11 cellular contexts compared by ENCODE assay signal in the genomic region with DNA sequence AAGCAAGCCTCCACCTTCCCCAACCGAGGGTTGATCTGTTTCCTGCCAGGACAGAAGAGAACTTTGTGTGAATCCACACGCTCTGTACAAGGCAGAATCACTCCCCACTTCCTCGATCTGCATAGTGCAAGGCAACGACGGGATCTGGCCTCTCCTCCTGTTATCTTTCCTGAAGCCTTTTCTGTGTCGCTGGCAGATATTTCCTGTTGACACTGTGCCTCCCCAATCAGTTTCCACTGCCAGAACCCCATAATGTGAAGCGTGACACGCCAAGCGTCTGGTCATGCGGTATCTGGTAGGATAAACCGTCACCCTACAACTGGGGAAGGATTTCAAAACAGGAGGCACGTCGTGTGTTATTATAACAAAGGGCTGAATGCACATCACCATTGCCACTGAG. TPM values are rescaled to one million over a fixed set of nuclear protein-coding genes. Genes with fewer than 3 reads are reported as not detected.
DNase-seq lines count a peak whose midpoint lies in the region; ATAC-seq, FAIRE-seq and TF ChIP-seq lines count a peak whose summit lies in the region.
"Had no signal": no experiment of that assay in that cellular context is flagged by ENCODE, and none has a peak within 500 bp of the region (broad histone marks: within the 10 kb centered on the region; RNA-seq: fewer than 3 reads in every experiment).

No MANE protein-coding gene starts in this region.

- peak; percentile 61 to 78 (median 74) for ATAC-seq in right lobe of liver
- no peak for ATAC-seq in CD4-positive, alpha-beta T cell (ENCODE audit: poor library complexity)

- H3K36me3 Mint-ChIP-seq in CD4-positive, alpha-beta T cell (ENCODE audit: low read depth) = no peaks in the 10 kb centered on the region

- DNase-seq in OCI-M1 (lab: John Stamatoyannopoulos, UW) = peak; percentile 91
- no peak for DNase-seq in H1 (ENCODE audit: low read depth in 1 of 2, low spot score in 2 of 2)
- DNase-seq in right lobe of liver = peak in 1 of 3 donors; percentile 27
- no peak for DNase-seq in AG20443 (ENCODE audit: low spot score)
- DNase-seq in NCI-H524 (lab: John Stamatoyannopoulos, UW) = no peak
- DNase-seq in NCI-H446 treated with DMSO at 0.1 percent for 48 hours (lab: John Stamatoyannopoulos, UW) = no peak
- DNase-seq in CD4-positive, alpha-beta T cell = no peak
- DNase-seq: stimulated activated CD4-positive, alpha-beta T cell treated with anti-CD3 and anti-CD28 coated beads, Interleukin-4, amount 100 ng/mL, for 1 hour had no signal

- H3K9me3 Mint-ChIP-seq in CD4-positive, alpha-beta T cell = no peaks in the 10 kb centered on the region

- no peak overlapping the region for H4K5ac ChIP-seq in H1 (ENCODE audit: insufficient read length, low read depth, low read length)

- peaks cover 0 to 2% of the 10 kb centered on the region in 2 experiments for H4K20me1 ChIP-seq in H1 (replicated peaks in 1 of 2; ENCODE audit: control insufficient read depth in 1 of 2, insufficient read depth in 2 of 2, low read length in 2 of 2)

- no peak overlapping the region for H2BK15ac ChIP-seq in H1 (ENCODE audit: low read length)

- 0 out of 2 replicates have a peak overlapping the region, but pooled peaks have one; percentile 37 for H2BK5ac ChIP-seq in H1 (ENCODE audit: low read depth, low read length)

- WGBS in H1 (ENCODE audit: extremely low coverage in 1 of 2, insufficient coverage in 1 of 2, insufficient read length in 1 of 2, insufficient replicate concordance in 2 of 2, low coverage in 1 of 2, low lambda C conversion rate in 2 of 2, missing lambda C conversion rate in 1 of 2), 2 experiments = 83% methylated on average over 13 of the region's 13 CpGs; no CpG with 5 or more reads in 1 of the 2 experiments
- 48% methylated on average over 13 of the region's 13 CpGs for WGBS in right lobe of liver (ENCODE audit: insufficient coverage, low coverage, low lambda C conversion rate, missing lambda C conversion rate)

- H3K9me3 ChIP-seq in H1 (ENCODE audit: insufficient read depth in 2 of 2, low read depth in 1 of 2, low read length in 1 of 2) (no peaks in the 10 kb centered on the region), right lobe of liver (no peaks in the 10 kb centered on the region), skeletal muscle satellite cell (replicated peaks; ENCODE audit: low read length) (no peaks in the 10 kb centered on the region)
- no peaks in the 10 kb centered on the region for H3K9me3 ChIP-seq in CD4-positive, alpha-beta T cell (ENCODE audit: control insufficient read depth, low read length)
- H3K9me3 ChIP-seq: upper lobe of left lung had no signal

- H3K27ac ChIP-seq in H1 (ENCODE audit: low read depth, low read length) (no peak overlapping the region), right lobe of liver (peak overlapping the region; percentile 16 to 33 (median 16))
- H3K27ac ChIP-seq in CD4-positive, alpha-beta T cell (ENCODE audit: low read depth, low read length) = no peak overlapping the region

- peak overlapping the region; percentile 45; the same call in 1 of the 2 replicates for H4K8ac ChIP-seq in H1 (ENCODE audit: extremely low read depth, insufficient read depth, low read length)

- H3K56ac ChIP-seq in H1 (replicated peaks; ENCODE audit: insufficient read length, low read depth, low read length) = no peak overlapping the region

- H3K14ac ChIP-seq in H1 (ENCODE audit: insufficient read length) = no peak overlapping the region

- POLR2A ChIA-PET in H1 (lab: Charles Lee; ENCODE audit: partially characterized antibody) = no interaction called here
- POLR2A ChIA-PET in CD4-positive, alpha-beta T cell (lab: Charles Lee) = no interaction called here

- 0 out of 4 replicates have a peak, but pooled peaks cover 0 to 2% of the 10 kb centered on the region in 2 experiments for H3K79me2 ChIP-seq in H1 (ENCODE audit: control insufficient read depth in 1 of 2, insufficient read depth in 2 of 2, low read length in 2 of 2)

- H2AK5ac ChIP-seq in H1 (ENCODE audit: low read depth, low read length) = no peak overlapping the region

- no peak overlapping the region for H3K4ac ChIP-seq in H1 (replicated peaks; ENCODE audit: insufficient read length, low read depth, low read length)

- no peak for FAIRE-seq in H1 (lab: Jason Lieb, UNC)
- FAIRE-seq: keratinocyte had no signal

- H3K18ac ChIP-seq in H1 (ENCODE audit: extremely low read depth, low read length) = no peak overlapping the region

- H3K27me3 Mint-ChIP-seq in CD4-positive, alpha-beta T cell = no peaks in the 10 kb centered on the region

- intact Hi-C loops in right lobe of liver (cut with DNase I) = no loop called here
- intact Hi-C loops in CD4-positive, alpha-beta T cell (cut with DNase I, micrococcal nuclease) = no loop called here

- H2BK20ac ChIP-seq in H1 (ENCODE audit: low read length) = no peak overlapping the region

- no peak overlapping the region for H2BK120ac ChIP-seq in H1 (replicated peaks; ENCODE audit: low read depth, low read length)

- H3K4me1 Mint-ChIP-seq in CD4-positive, alpha-beta T cell (ENCODE audit: low read depth) = peaks cover 7% of the 10 kb centered on the region

- no peak overlapping the region for H3K4me3 Mint-ChIP-seq in CD4-positive, alpha-beta T cell

- TF ChIP-seq POLR2A in H1 (IDR thresholded peaks at IDR 0.05; ENCODE audit: control extremely low read depth in 1 of 2, low read depth in 2 of 2, low read length in 2 of 2) (no peak), right lobe of liver (IDR thresholded peaks at IDR 0.05) (no peak)

- no peak for TF ChIP-seq RAD21 in H1 (IDR thresholded peaks at IDR 0.05 in 1 of 2, conservative IDR thresholded peaks at IDR 0.05 in 1 of 2; ENCODE audit: low read depth in 2 of 2, low read length in 2 of 2)

- H3K4me2 ChIP-seq in H1 (ENCODE audit: insufficient read depth in 1 of 2, low read depth in 2 of 2, low read length in 2 of 2) (no peak overlapping the region), skeletal muscle satellite cell (ENCODE audit: low read length) (peak overlapping the region; percentile 70)

- H3K4me3 ChIP-seq in H1 (ENCODE audit: extremely low read depth in 1 of 4, insufficient read depth in 2 of 4, low read depth in 3 of 4, low read length in 4 of 4) (no peak overlapping the region), right lobe of liver (no peak overlapping the region), skeletal muscle satellite cell (ENCODE audit: low read length) (peak overlapping the region; percentile 30)
- H3K4me3 ChIP-seq: upper lobe of left lung had no signal

- H3K79me1 ChIP-seq in H1 (ENCODE audit: low read depth, low read length) = peaks cover 4% of the 10 kb centered on the region

- no peak overlapping the region for H2BK12ac ChIP-seq in H1 (ENCODE audit: low read depth, low read length)

- no peak for TF ChIP-seq EP300 in H1 (IDR thresholded peaks at IDR 0.05; ENCODE audit: borderline replicate concordance in 1 of 2, low read depth in 2 of 2, low read length in 2 of 2)

- no peak for TF ChIP-seq CTCF in H1 (IDR thresholded peaks at IDR 0.05; ENCODE audit: control extremely low read depth in 1 of 3, insufficient read depth in 1 of 3, low read depth in 1 of 3, low read length in 3 of 3)
- no peak for TF ChIP-seq CTCF in right lobe of liver (IDR thresholded peaks at IDR 0.05)
- no peak for TF ChIP-seq CTCF in CD4-positive, alpha-beta T cell (IDR thresholded peaks at IDR 0.05)

- H2AFZ ChIP-seq in H1 (ENCODE audit: low read length) = no peak overlapping the region

- no peak overlapping the region for H3K27ac Mint-ChIP-seq in CD4-positive, alpha-beta T cell

- CTCF ChIA-PET in H1 (lab: Charles Lee; ENCODE audit: partially characterized antibody) = no interaction called here
- CTCF ChIA-PET in CD4-positive, alpha-beta T cell (lab: Charles Lee) = no interaction called here

- H3K27me3 ChIP-seq in H1 (replicated peaks in 1 of 4; ENCODE audit: control insufficient read depth in 3 of 4, extremely low read depth in 1 of 4, insufficient read depth in 3 of 4, low read length in 3 of 4) = no peaks in the 10 kb centered on the region
- H3K27me3 ChIP-seq in right lobe of liver = no peaks in the 10 kb centered on the region
- H3K27me3 ChIP-seq in skeletal muscle satellite cell (ENCODE audit: control insufficient read depth, insufficient read depth, low read length) = no peaks in the 10 kb centered on the region
- no peaks in the 10 kb centered on the region for H3K27me3 ChIP-seq in CD4-positive, alpha-beta T cell (ENCODE audit: control insufficient read depth, insufficient read depth, low read length)
- H3K27me3 ChIP-seq: upper lobe of left lung had no signal

- H3K9ac ChIP-seq in H1 (replicated peaks in 1 of 4; ENCODE audit: extremely low read depth in 1 of 4, low read depth in 3 of 4, low read length in 3 of 4) = no peak overlapping the region
- peak overlapping the region; percentile 38 for H3K9ac ChIP-seq in skeletal muscle satellite cell (ENCODE audit: low read depth, low read length)

- H4K91ac ChIP-seq in H1 (replicated peaks; ENCODE audit: insufficient read length, low read length) = no peak overlapping the region

- H3K23me2 ChIP-seq in H1 (ENCODE audit: low read depth, low read length) = no peaks in the 10 kb centered on the region

- H3K23ac ChIP-seq in H1 (ENCODE audit: insufficient read length) = no peak overlapping the region

- H3K36me3 ChIP-seq in H1 (ENCODE audit: control insufficient read depth in 2 of 4, insufficient read depth in 4 of 4, low read length in 3 of 4) (no peaks in the 10 kb centered on the region), right lobe of liver (no peaks in the 10 kb centered on the region), skeletal muscle satellite cell (ENCODE audit: insufficient read depth, low read length) (no peaks in the 10 kb centered on the region)
- H3K36me3 ChIP-seq: upper lobe of left lung had no signal

- H3K4me1 ChIP-seq in H1 (replicated peaks in 1 of 4; ENCODE audit: control insufficient read depth in 3 of 4, insufficient read depth in 4 of 4, low read length in 3 of 4) (peaks cover 5 to 22% (median 14%) of the 10 kb centered on the region in 4 experiments; a peak in 6 of 7 replicates), right lobe of liver (peaks cover 0 to 10% (median 3%) of the 10 kb centered on the region in 4 donors), skeletal muscle satellite cell (ENCODE audit: control insufficient read depth, insufficient read depth, low read length) (peaks cover 16% of the 10 kb centered on the region)

TF ChIP-seq in H1, 55 proteins besides CTCF, POLR2A, EP300 and RAD21 (continues in another document):
- no peak for TF ChIP-seq PHF8 (conservative IDR thresholded peaks at IDR 0.05; ENCODE audit: low read depth, low read length)

RNA-seq across cellular contexts. Expression of a gene that starts 57.2 kb away (rescaled TPM):
- total RNA-seq in H1 (2021; fragmentation: NEBNext Ultra II Directional; extraction: Animal tissue kit (Norgen Biotek cat#: 25700)) = 40.3 and 42.1 TPM in 2 replicates
- polyA plus RNA-seq in H1 (2011; rRNA removed) = 26.6 and 28.0 TPM in 2 replicates
- polyA plus RNA-seq in H1 (2011; cell fraction: cytosol; rRNA removed) = 25.2 TPM
- 26.1 TPM for polyA plus RNA-seq in H1 (2011; cell fraction: nucleus; rRNA removed)
- 28.1 to 33.1 TPM (median 32.9 TPM) in 4 replicates for polyA plus RNA-seq in H1 (2012, experiment 1 of 2)
- polyA plus RNA-seq in H1 (2012, experiment 2 of 2) = 16.3 TPM
- 35.1 TPM for polyA plus RNA-seq in H1 (2013, experiment 1 of 2)
- 38.9 TPM for polyA plus RNA-seq in H1 (2013, experiment 2 of 2)
- 18.9 and 23.3 TPM in 2 replicates for polyA minus RNA-seq in H1 (2011; rRNA and poly(A)+ RNA removed)
- polyA minus RNA-seq in H1 (2011; cell fraction: cytosol; rRNA and poly(A)+ RNA removed) = 15.6 TPM
- polyA minus RNA-seq in H1 (2011; cell fraction: nucleus; rRNA and poly(A)+ RNA removed) = 12.9 TPM
- total RNA-seq in right lobe of liver = 10 to 100 TPM in 4 of 6 experiments, 1 to 10 TPM in 2; 6.1 to 12.1 (median 10.3) TPM
- total RNA-seq in skeletal muscle satellite cell (2012; rRNA removed) = 15.3 and 16.2 TPM in 2 replicates
- total RNA-seq in CD4-positive, alpha-beta T cell = 1 to 10 TPM; 1.8 to 2.6 TPM

Comparison
In these comparisons a context has a peak if more than half of its experiments do, and no peak if none do; other contexts are left out.
1. H3K27ac ChIP-seq: peak in right lobe of liver (3 of 3); none in H1 (single experiment) and CD4-positive, alpha-beta T cell (single experiment).